In the genomic region with DNA sequence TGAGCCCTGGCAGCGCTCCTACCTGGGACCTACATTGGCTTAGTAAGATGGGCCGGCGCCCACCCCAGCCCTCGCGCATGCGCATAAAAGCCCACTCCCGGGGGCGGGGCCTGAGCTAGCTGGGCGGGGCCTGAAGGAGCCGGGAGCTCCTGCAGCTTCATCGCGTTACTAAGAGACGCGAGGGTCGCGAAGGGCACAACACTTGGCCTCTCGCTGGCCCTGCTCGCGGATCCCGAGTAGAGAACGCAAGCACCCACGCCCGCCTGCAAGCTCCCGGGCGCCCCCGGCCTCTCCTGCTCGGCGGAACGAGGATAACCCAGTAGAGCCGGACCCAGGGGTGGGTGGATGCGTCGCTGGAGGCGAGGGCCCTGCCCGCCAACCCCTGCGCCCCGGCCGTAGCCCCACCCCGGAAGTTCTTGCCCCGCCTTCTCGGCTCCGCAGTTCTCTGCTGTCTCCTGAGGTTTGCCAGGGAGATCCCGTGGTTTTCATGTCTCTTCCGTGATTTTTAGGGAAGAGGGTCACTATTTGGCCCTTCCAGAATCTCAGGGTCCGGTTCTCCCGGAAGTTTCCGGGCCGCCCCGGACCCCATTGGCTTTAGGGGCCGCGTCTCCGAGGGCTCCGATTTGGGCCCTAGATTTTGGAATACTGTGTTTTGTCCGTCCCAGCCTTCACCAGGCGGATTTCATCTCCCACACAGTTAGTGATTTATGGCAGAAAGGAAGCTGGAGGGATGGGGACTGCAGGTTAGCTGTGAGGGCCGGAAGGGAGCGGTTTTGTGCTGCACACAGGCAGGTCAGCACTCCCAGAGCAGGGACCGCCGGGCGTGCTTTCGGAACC, we compare ENCODE assay signal across 1 cellular context.
A peak's percentile ranks its signal among the peaks of the same experiment; 100 is the strongest.
TF ChIP-seq lines count a peak whose summit lies in the region.

Gene MEIG1 (plus strand): TSS at position 168 of the 837 bp plus-strand sequence. CDS start 7,081 bp downstream, outside the sequence.

TF ChIP-seq in K562, 482 proteins besides CTCF, POLR2A, EP300 and RAD21 (continued from another document and continues in another):
- TF ChIP-seq BCLAF1 (IDR thresholded peaks at IDR 0.05; ENCODE audit: borderline replicate concordance in 1 of 2, control insufficient read depth in 1 of 2, low read depth in 2 of 2, low read length in 1 of 2) (0 out of 4 replicates have a peak, but pooled peaks of 1 of the 2 experiments have one; percentile 79), ZNF785 (CRISPR knock-in tag; IDR thresholded peaks at IDR 0.05) (no peak), NBN (IDR thresholded peaks at IDR 0.05; ENCODE audit: low read depth) (peak; percentile 58; the same call in 1 of the 2 replicates), SMARCC2 (IDR thresholded peaks at IDR 0.05; ENCODE audit: low read depth) (no peak; the same call in 1 of the 2 replicates), ZNF79 (CRISPR knock-in tag; IDR thresholded peaks at IDR 0.05; ENCODE audit: low read depth) (no peak), RB1 (IDR thresholded peaks at IDR 0.05; ENCODE audit: low read depth) (peak; percentile 57; the same call in 1 of the 2 replicates), ETV5 (CRISPR knock-in tag; IDR thresholded peaks at IDR 0.05; ENCODE audit: low read depth) (peak; percentile 67; the same call in 1 of the 2 replicates), MXI1 (IDR thresholded peaks at IDR 0.05; ENCODE audit: low read depth, low read length) (0 out of 2 replicates have a peak, but pooled peaks have one; percentile 13), POLR2AphosphoS5 (IDR thresholded peaks at IDR 0.05; ENCODE audit: control insufficient read depth, insufficient read depth, low read depth, low read length) (peak; percentile 68), FOXK1 (CRISPR knock-in tag; IDR thresholded peaks at IDR 0.05; ENCODE audit: borderline replicate concordance) (no peak; the same call in 1 of the 2 replicates), PYGO2 (tag; IDR thresholded peaks at IDR 0.05) (peak; percentile 25; the same call in 1 of the 2 replicates), CBFA2T3 (IDR thresholded peaks at IDR 0.05) (no peak), HCFC1 (IDR thresholded peaks at IDR 0.05; ENCODE audit: low read depth, low read length) (peak; percentile 65), FOXJ2 (tag; IDR thresholded peaks at IDR 0.05) (peak; percentile 75), SIN3B (IDR thresholded peaks at IDR 0.05; ENCODE audit: low read depth) (peak; percentile 72; the same call in 1 of the 2 replicates), ZNF140 (CRISPR knock-in tag; IDR thresholded peaks at IDR 0.05) (no peak), SP1 (CRISPR knock-in tag; IDR thresholded peaks at IDR 0.05) (peak; percentile 50), ARID2 (IDR thresholded peaks at IDR 0.05) (no peak), BRD4 (IDR thresholded peaks at IDR 0.05) (peak; percentile 74; the same call in 1 of the 2 replicates), BRF1 (IDR thresholded peaks at IDR 0.05; ENCODE audit: borderline replicate concordance, extremely low read depth, insufficient read length) (no peak), MAFK (IDR thresholded peaks at IDR 0.05; ENCODE audit: low read length) (no peak; the same call in 1 of the 2 replicates), BRD9 (IDR thresholded peaks at IDR 0.05; ENCODE audit: low read depth, partially characterized antibody) (peak; percentile 88), NFIX (CRISPR knock-in tag; IDR thresholded peaks at IDR 0.05; ENCODE audit: low read depth) (no peak), PHTF2 (CRISPR knock-in tag; IDR thresholded peaks at IDR 0.05) (no peak), GATA2 (CRISPR knock-in tag; IDR thresholded peaks at IDR 0.05) (0 out of 2 replicates have a peak, but pooled peaks have one; percentile 16), NCOA2 (IDR thresholded peaks at IDR 0.05; ENCODE audit: partially characterized antibody in 2 of 2) (no peak), RFX1 (IDR thresholded peaks at IDR 0.05) (peak; percentile 92), TARDBP (IDR thresholded peaks at IDR 0.05) (peak; percentile 45), ZNF217 (CRISPR knock-in tag; IDR thresholded peaks at IDR 0.05) (no peak), MBD2 (IDR thresholded peaks at IDR 0.05; ENCODE audit: borderline replicate concordance, low read depth) (peak; percentile 45; the same call in 1 of the 2 replicates), RBBP5 (IDR thresholded peaks at IDR 0.05; ENCODE audit: borderline replicate concordance, insufficient read depth, low read length, poor library complexity, severe bottlenecking) (peak; percentile 43), HDAC8 (tag; IDR thresholded peaks at IDR 0.05) (peak; percentile 77; the same call in 1 of the 2 replicates), TEAD4 (IDR thresholded peaks at IDR 0.05; ENCODE audit: low read length) (peak; percentile 6; the same call in 1 of the 2 replicates), TEAD4 (CRISPR knock-in tag; IDR thresholded peaks at IDR 0.05; ENCODE audit: borderline replicate concordance) (no peak), HDAC2 (IDR thresholded peaks at IDR 0.05) (peak; percentile 84)
- TF ChIP-seq, protein P1, sequence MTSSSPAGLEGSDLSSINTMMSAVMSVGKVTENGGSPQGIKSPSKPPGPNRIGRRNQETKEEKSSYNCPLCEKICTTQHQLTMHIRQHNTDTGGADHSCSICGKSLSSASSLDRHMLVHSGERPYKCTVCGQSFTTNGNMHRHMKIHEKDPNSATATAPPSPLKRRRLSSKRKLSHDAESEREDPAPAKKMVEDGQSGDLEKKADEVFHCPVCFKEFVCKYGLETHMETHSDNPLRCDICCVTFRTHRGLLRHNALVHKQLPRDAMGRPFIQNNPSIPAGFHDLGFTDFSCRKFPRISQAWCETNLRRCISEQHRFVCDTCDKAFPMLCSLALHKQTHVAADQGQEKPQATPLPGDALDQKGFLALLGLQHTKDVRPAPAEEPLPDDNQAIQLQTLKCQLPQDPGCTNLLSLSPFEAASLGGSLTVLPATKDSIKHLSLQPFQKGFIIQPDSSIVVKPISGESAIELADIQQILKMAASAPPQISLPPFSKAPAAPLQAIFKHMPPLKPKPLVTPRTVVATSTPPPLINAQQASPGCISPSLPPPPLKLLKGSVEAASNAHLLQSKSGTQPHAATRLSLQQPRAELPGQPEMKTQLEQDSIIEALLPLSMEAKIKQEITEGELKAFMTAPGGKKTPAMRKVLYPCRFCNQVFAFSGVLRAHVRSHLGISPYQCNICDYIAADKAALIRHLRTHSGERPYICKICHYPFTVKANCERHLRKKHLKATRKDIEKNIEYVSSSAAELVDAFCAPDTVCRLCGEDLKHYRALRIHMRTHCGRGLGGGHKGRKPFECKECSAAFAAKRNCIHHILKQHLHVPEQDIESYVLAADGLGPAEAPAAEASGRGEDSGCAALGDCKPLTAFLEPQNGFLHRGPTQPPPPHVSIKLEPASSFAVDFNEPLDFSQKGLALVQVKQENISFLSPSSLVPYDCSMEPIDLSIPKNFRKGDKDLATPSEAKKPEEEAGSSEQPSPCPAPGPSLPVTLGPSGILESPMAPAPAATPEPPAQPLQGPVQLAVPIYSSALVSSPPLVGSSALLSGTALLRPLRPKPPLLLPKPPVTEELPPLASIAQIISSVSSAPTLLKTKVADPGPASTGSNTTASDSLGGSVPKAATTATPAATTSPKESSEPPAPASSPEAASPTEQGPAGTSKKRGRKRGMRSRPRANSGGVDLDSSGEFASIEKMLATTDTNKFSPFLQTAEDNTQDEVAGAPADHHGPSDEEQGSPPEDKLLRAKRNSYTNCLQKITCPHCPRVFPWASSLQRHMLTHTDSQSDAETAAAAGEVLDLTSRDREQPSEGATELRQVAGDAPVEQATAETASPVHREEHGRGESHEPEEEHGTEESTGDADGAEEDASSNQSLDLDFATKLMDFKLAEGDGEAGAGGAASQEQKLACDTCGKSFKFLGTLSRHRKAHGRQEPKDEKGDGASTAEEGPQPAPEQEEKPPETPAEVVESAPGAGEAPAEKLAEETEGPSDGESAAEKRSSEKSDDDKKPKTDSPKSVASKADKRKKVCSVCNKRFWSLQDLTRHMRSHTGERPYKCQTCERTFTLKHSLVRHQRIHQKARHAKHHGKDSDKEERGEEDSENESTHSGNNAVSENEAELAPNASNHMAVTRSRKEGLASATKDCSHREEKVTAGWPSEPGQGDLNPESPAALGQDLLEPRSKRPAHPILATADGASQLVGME (CRISPR knock-in tag; IDR thresholded peaks at IDR 0.05): 0 out of 2 replicates have a peak, but pooled peaks have one; percentile 11
- TF ChIP-seq, protein P2, sequence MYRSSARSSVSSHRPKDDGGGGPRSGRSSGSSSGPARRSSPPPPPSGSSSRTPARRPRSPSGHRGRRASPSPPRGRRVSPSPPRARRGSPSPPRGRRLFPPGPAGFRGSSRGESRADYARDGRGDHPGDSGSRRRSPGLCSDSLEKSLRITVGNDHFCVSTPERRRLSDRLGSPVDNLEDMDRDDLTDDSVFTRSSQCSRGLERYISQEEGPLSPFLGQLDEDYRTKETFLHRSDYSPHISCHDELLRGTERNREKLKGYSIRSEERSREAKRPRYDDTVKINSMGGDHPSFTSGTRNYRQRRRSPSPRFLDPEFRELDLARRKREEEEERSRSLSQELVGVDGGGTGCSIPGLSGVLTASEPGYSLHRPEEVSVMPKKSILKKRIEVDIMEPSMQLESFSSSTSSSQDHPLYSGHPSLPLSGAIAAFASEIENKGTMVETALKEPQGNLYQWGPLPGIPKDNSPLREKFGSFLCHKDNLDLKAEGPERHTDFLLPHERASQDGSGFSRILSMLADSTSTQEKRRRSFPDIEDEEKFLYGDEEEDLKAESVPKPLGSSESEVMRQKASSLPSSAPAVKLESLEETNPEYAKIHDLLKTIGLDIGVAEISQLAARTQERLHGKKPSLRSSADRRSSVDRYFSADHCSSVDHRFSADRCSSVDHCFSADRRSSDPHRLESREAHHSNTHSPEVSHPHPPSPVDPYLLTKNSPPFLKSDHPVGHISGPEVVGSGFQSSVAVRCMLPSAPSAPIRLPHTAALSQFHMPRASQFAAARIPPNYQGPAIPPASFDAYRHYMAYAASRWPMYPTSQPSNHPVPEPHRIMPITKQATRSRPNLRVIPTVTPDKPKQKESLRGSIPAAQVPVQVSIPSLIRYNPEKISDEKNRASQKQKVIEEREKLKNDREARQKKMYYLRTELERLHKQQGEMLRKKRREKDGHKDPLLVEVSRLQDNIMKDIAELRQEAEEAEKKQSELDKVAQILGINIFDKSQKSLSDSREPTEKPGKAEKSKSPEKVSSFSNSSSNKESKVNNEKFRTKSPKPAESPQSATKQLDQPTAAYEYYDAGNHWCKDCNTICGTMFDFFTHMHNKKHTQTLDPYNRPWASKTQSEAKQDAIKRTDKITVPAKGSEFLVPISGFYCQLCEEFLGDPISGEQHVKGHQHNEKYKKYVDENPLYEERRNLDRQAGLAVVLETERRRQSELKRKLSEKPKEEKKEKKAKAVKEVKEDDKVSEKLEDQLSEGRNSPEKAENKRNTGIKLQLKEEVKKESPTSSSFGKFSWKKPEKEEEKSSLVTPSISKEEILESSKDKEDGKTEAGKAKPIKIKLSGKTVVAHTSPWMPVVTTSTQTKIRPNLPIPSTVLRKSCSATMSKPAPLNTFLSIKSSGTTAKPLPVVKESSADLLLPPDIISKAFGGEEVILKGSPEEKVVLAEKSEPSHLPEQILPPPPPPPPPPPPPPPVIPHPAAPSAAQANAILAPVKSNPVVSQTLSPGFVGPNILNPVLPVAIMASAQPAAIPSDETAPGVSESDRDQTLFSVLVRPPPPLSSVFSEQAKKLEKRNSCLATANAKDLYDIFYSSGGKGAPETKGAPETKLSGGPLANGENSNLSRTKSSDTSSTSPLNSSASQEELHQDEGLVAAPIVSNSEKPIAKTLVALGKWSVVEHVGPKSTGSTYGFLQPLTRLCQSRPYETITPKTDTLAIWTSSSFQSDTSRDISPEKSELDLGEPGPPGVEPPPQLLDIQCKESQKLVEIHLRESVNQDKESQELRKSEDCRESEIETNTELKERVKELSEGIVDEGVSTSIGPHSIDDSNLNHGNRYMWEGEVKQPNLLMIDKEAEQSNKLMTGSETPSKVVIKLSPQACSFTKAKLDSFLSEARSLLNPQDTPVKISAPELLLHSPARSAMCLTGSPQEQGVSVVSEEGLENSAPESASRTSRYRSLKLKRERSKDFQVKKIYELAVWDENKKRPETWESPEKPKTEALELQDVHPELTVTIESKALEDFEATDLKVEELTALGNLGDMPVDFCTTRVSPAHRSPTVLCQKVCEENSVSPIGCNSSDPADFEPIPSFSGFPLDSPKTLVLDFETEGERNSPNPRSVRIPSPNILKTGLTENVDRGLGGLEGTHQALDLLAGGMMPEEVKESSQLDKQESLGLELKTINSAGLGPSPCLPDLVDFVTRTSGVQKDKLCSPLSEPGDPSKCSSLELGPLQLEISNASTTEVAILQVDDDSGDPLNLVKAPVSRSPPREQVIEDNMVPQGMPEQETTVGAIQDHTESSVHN (IDR thresholded peaks at IDR 0.05; ENCODE audit: borderline replicate concordance in 1 of 2, low read depth in 1 of 2): peak in 1 of 2 experiments; percentile 50; a peak in 1 of 4 replicates
- TF ChIP-seq, protein P3, sequence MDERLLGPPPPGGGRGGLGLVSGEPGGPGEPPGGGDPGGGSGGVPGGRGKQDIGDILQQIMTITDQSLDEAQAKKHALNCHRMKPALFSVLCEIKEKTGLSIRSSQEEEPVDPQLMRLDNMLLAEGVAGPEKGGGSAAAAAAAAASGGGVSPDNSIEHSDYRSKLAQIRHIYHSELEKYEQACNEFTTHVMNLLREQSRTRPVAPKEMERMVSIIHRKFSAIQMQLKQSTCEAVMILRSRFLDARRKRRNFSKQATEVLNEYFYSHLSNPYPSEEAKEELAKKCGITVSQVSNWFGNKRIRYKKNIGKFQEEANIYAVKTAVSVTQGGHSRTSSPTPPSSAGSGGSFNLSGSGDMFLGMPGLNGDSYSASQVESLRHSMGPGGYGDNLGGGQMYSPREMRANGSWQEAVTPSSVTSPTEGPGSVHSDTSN (CRISPR knock-in tag; IDR thresholded peaks at IDR 0.05; ENCODE audit: low read depth): peak; percentile 63
- TF ChIP-seq, protein P3 (tag; conservative IDR thresholded peaks at IDR 0.05; ENCODE audit: low read depth): peak; percentile 94
